Comparison of ENCODE assay signal across 1 cellular context in genomic region chr6:149233056-149233715, GRCh38.
TF ChIP-seq lines count a peak whose summit lies in the region.

No MANE protein-coding gene starts in this region.

TF ChIP-seq in GM23338, 12 proteins besides CTCF, POLR2A, EP300 and RAD21 (continued from another document):
- TF ChIP-seq, protein P1, sequence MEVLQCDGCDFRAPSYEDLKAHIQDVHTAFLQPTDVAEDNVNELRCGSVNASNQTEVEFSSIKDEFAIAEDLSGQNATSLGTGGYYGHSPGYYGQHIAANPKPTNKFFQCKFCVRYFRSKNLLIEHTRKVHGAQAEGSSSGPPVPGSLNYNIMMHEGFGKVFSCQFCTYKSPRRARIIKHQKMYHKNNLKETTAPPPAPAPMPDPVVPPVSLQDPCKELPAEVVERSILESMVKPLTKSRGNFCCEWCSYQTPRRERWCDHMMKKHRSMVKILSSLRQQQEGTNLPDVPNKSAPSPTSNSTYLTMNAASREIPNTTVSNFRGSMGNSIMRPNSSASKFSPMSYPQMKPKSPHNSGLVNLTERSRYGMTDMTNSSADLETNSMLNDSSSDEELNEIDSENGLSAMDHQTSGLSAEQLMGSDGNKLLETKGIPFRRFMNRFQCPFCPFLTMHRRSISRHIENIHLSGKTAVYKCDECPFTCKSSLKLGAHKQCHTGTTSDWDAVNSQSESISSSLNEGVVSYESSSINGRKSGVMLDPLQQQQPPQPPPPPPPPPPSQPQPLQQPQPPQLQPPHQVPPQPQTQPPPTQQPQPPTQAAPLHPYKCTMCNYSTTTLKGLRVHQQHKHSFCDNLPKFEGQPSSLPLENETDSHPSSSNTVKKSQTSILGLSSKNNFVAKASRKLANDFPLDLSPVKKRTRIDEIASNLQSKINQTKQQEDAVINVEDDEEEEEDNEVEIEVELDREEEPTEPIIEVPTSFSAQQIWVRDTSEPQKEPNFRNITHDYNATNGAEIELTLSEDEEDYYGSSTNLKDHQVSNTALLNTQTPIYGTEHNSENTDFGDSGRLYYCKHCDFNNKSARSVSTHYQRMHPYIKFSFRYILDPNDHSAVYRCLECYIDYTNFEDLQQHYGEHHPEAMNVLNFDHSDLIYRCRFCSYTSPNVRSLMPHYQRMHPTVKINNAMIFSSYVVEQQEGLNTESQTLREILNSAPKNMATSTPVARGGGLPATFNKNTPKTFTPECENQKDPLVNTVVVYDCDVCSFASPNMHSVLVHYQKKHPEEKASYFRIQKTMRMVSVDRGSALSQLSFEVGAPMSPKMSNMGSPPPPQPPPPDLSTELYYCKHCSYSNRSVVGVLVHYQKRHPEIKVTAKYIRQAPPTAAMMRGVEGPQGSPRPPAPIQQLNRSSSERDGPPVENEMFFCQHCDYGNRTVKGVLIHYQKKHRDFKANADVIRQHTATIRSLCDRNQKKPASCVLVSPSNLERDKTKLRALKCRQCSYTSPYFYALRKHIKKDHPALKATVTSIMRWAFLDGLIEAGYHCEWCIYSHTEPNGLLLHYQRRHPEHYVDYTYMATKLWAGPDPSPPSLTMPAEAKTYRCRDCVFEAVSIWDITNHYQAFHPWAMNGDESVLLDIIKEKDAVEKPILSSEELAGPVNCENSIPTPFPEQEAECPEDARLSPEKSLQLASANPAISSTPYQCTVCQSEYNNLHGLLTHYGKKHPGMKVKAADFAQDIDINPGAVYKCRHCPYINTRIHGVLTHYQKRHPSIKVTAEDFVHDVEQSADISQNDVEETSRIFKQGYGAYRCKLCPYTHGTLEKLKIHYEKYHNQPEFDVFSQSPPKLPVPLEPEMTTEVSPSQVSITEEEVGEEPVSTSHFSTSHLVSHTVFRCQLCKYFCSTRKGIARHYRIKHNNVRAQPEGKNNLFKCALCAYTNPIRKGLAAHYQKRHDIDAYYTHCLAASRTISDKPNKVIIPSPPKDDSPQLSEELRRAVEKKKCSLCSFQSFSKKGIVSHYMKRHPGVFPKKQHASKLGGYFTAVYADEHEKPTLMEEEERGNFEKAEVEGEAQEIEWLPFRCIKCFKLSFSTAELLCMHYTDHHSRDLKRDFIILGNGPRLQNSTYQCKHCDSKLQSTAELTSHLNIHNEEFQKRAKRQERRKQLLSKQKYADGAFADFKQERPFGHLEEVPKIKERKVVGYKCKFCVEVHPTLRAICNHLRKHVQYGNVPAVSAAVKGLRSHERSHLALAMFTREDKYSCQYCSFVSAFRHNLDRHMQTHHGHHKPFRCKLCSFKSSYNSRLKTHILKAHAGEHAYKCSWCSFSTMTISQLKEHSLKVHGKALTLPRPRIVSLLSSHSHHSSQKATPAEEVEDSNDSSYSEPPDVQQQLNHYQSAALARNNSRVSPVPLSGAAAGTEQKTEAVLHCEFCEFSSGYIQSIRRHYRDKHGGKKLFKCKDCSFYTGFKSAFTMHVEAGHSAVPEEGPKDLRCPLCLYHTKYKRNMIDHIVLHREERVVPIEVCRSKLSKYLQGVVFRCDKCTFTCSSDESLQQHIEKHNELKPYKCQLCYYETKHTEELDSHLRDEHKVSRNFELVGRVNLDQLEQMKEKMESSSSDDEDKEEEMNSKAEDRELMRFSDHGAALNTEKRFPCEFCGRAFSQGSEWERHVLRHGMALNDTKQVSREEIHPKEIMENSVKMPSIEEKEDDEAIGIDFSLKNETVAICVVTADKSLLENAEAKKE (CRISPR knock-in tag; IDR thresholded peaks at IDR 0.05) = no peak
TF ChIP-seq in GM23338: peak in this region for 0.
